Comparison of ENCODE assay signal across 14 cellular contexts in genomic region chr12:113050808-113051207, GRCh38.
"Had no signal": no experiment of that assay in that cellular context is flagged by ENCODE, and none has a peak within 500 bp of the region (broad histone marks: within the 10 kb centered on the region; RNA-seq: fewer than 3 reads in every experiment).

No MANE protein-coding gene starts in this region.

- H3K27me3 ChIP-seq: breast epithelium, right atrium auricular region, thyroid gland, uterus had no signal

- H3K4me1 ChIP-seq: breast epithelium, right atrium auricular region, thyroid gland, uterus had no signal

- H3K4me3 Mint-ChIP-seq: activated naive CD8-positive, alpha-beta T cell treated with anti-CD3 and anti-CD28 coated beads for 36 hours; activated T-cell treated with anti-CD3 and anti-CD28 coated beads, Interleukin-2, amount 50 U/mL, for 24 hours had no signal

- DNase-seq: activated gamma-delta T cell; activated naive CD8-positive, alpha-beta T cell treated with anti-CD3 and anti-CD28 coated beads for 36 hours; aorta; glutamatergic neuron; naive thymus-derived CD8-positive, alpha-beta T cell; thyroid gland; uterus had no signal

- H3K4me3 ChIP-seq: breast epithelium, lung, right atrium auricular region, skin epidermis, thyroid gland, uterus had no signal

- ATAC-seq: esophagus mucosa; naive thymus-derived CD8-positive, alpha-beta T cell had no signal

- H3K36me3 ChIP-seq: breast epithelium, neutrophil, right atrium auricular region, thyroid gland, uterus had no signal

- H3K27me3 Mint-ChIP-seq: activated naive CD8-positive, alpha-beta T cell treated with anti-CD3 and anti-CD28 coated beads for 36 hours; activated T-cell treated with anti-CD3 and anti-CD28 coated beads, Interleukin-2, amount 50 U/mL, for 24 hours had no signal

- H3K27ac Mint-ChIP-seq: activated naive CD8-positive, alpha-beta T cell treated with anti-CD3 and anti-CD28 coated beads for 36 hours; activated T-cell treated with anti-CD3 and anti-CD28 coated beads, Interleukin-2, amount 50 U/mL, for 24 hours had no signal

- H3K9me3 Mint-ChIP-seq: activated naive CD8-positive, alpha-beta T cell treated with anti-CD3 and anti-CD28 coated beads for 36 hours; activated T-cell treated with anti-CD3 and anti-CD28 coated beads, Interleukin-2, amount 50 U/mL, for 24 hours; naive thymus-derived CD8-positive, alpha-beta T cell had no signal

- H3K36me3 Mint-ChIP-seq: activated naive CD8-positive, alpha-beta T cell treated with anti-CD3 and anti-CD28 coated beads for 36 hours; naive thymus-derived CD8-positive, alpha-beta T cell had no signal

- H3K27ac ChIP-seq: breast epithelium, neutrophil, right atrium auricular region, skin epidermis, thyroid gland, uterus had no signal

- H3K9me3 ChIP-seq: breast epithelium, neutrophil, right atrium auricular region, thyroid gland, uterus had no signal
